In genomic region chr2:134466141-134466540, GRCh38 we compare ENCODE assay signal across 9 cellular contexts.
DNase-seq lines count a peak whose midpoint lies in the region; ATAC-seq lines count a peak whose summit lies in the region.
"Had no signal": no experiment of that assay in that cellular context is flagged by ENCODE, and none has a peak within 500 bp of the region (broad histone marks: within the 10 kb centered on the region; RNA-seq: fewer than 3 reads in every experiment).

No MANE protein-coding gene starts in this region.

- ATAC-seq in GM19467 (IDR thresholded peaks at IDR 0.05; ENCODE audit: unreplicated experiment) (no peak), HG03432 (IDR thresholded peaks at IDR 0.05; ENCODE audit: unreplicated experiment) (no peak)
- ATAC-seq: CD8-positive, alpha-beta T cell had no signal

- DNase-seq in activated gamma-delta T cell treated with Interleukin-2 at 50 U/mL for 16 hours (peak; percentile 23), activated gamma-delta T cell (lab: John Stamatoyannopoulos, UW) (no peak), NCI-H1694 treated with DMSO at 0.1 percent for 48 hours (lab: John Stamatoyannopoulos, UW) (peak; percentile 63), iPS DF 4.7 (ENCODE audit: extremely low read depth, low spot score) (peak; percentile 51), NCI-H128 (lab: John Stamatoyannopoulos, UW; ENCODE audit: unreplicated experiment) (no peak)
- DNase-seq in activated CD4-positive, alpha-beta T cell treated with anti-CD3 and anti-CD28 coated beads for 48 hours = peak; percentile 36

Comparison
In these comparisons a context has a peak if more than half of its experiments do, and no peak if none do; other contexts are left out.
1. DNase-seq: peak in activated gamma-delta T cell treated with Interleukin-2 at 50 U/mL for 16 hours (single experiment), NCI-H1694 treated with DMSO at 0.1 percent for 48 hours (single experiment), activated CD4-positive, alpha-beta T cell treated with anti-CD3 and anti-CD28 coated beads for 48 hours (single experiment) and iPS DF 4.7 (single experiment); none in activated gamma-delta T cell (single experiment) and NCI-H128 (single experiment).